ENCODE assay signal across 23 cellular contexts in genomic region chr2:238862701-238863100, GRCh38. TPM values are rescaled to one million over a fixed set of nuclear protein-coding genes. Genes with fewer than 3 reads are reported as not detected.
A peak's percentile ranks its signal among the peaks of the same experiment; 100 is the strongest.
DNase-seq lines count a peak whose midpoint lies in the region; TF ChIP-seq lines count a peak whose summit lies in the region.
"Had no signal": no experiment of that assay in that cellular context is flagged by ENCODE, and none has a peak within 500 bp of the region (broad histone marks: within the 10 kb centered on the region; RNA-seq: fewer than 3 reads in every experiment).

No MANE protein-coding gene starts in this region.

- dilution Hi-C loops in mammary epithelial cell (cut with HindIII; ENCODE audit: low sequenced_read_pairs) = no loop called here

- H3K36me3 ChIP-seq in mammary epithelial cell (ENCODE audit: insufficient read depth, low read length) (no peaks in the 10 kb centered on the region), adipocyte (ENCODE audit: control insufficient read depth, insufficient read depth, low read length, severe bottlenecking) (peaks cover 49% of the 10 kb centered on the region), neural progenitor cell (no peaks in the 10 kb centered on the region), WERI-Rb-1 (no peaks in the 10 kb centered on the region)
- H3K36me3 ChIP-seq in CD8-positive, alpha-beta memory T cell (ENCODE audit: insufficient read depth, low read length) = no peaks in the 10 kb centered on the region
- H3K36me3 ChIP-seq: BLaER1 had no signal

- no peak for DNase-seq in MCF 10A (ENCODE audit: unreplicated experiment)
- no peak for DNase-seq in mammary epithelial cell
- DNase-seq in adipocyte (ENCODE audit: low read depth) = no peak
- no peak for DNase-seq in neural progenitor cell (ENCODE audit: low spot score)
- no peak for DNase-seq in activated naive CD4-positive, alpha-beta T cell (lab: John Stamatoyannopoulos, UW)
- no peak for DNase-seq in CD8-positive, alpha-beta memory T cell
- no peak for DNase-seq in WERI-Rb-1
- DNase-seq in G401 (ENCODE audit: low spot score) = no peak
- DNase-seq: CD4-positive, alpha-beta memory T cell; DMS53; Karpas-422; NCI-H1048; NCI-H1436 treated with DMSO at 0.1 percent for 48 hours; NCI-H2029; NCI-H345; NCI-H526; PC-3 had no signal

- H3K4me3 ChIP-seq in mammary epithelial cell (replicated peaks in 1 of 3; ENCODE audit: insufficient read depth in 1 of 3, low read depth in 2 of 3, low read length in 3 of 3) (no peak overlapping the region), adipocyte (ENCODE audit: low read length) (peak overlapping the region; percentile 59), neural progenitor cell (no peak overlapping the region), WERI-Rb-1 (ENCODE audit: low read depth, low read length) (no peak overlapping the region)
- no peak overlapping the region for H3K4me3 ChIP-seq in CD8-positive, alpha-beta memory T cell (ENCODE audit: low read length)
- H3K4me3 ChIP-seq: BLaER1, MG63, SJSA1 had no signal

- CTCF ChIA-PET in MCF 10A (lab: Yijun Ruan, JAX) (interaction anchor here (1.2 to 1.9 kb wide), 3 partner anchors 15 to 110 kb away, joined by 3 to 5 read pairs (median 3); partner anchors contain the start of gene TWIST2), mammary epithelial cell (lab: Charles Lee; ENCODE audit: low non-redundant PET) (no interaction called here)
- CTCF ChIA-PET in CD8-positive, alpha-beta memory T cell (lab: Charles Lee) = no interaction called here

- H2AFZ ChIP-seq in mammary epithelial cell (ENCODE audit: low read depth, low read length) (no peak overlapping the region), neural progenitor cell (replicated peaks) (no peak overlapping the region)

- no peak for TF ChIP-seq CTCF in MCF 10A (IDR thresholded peaks at IDR 0.05; ENCODE audit: unreplicated experiment)
- TF ChIP-seq CTCF in mammary epithelial cell (conservative IDR thresholded peaks at IDR 0.05 in 1 of 2, IDR thresholded peaks at IDR 0.05 in 1 of 2; ENCODE audit: extremely low read depth in 1 of 2, insufficient read depth in 1 of 2, low read depth in 1 of 2, low read length in 2 of 2) = no peak
- no peak for TF ChIP-seq CTCF in neural progenitor cell (IDR thresholded peaks at IDR 0.05)
- TF ChIP-seq CTCF in WERI-Rb-1 (IDR thresholded peaks at IDR 0.05; ENCODE audit: low read depth, low read length) = no peak

- H3K4me1 ChIP-seq in mammary epithelial cell (ENCODE audit: insufficient read depth, low read length) = peaks cover 31% of the 10 kb centered on the region
- H3K4me1 ChIP-seq in adipocyte (ENCODE audit: control insufficient read depth, insufficient read depth, low read length) = peaks cover 75% of the 10 kb centered on the region
- H3K4me1 ChIP-seq in neural progenitor cell = peaks cover 17% of the 10 kb centered on the region
- H3K4me1 ChIP-seq in CD8-positive, alpha-beta memory T cell (ENCODE audit: insufficient read depth, low read length) = no peaks in the 10 kb centered on the region

- in situ Hi-C loops in mammary epithelial cell (cut with MboI; ENCODE audit: low sequenced_read_pairs in 2 of 2) (no loop called here), G401 (cut with HindIII; ENCODE audit: low sequenced_read_pairs) (no loop called here)

- H3K9me3 Mint-ChIP-seq in MCF 10A (ENCODE audit: unreplicated experiment) = no peaks in the 10 kb centered on the region
- H3K9me3 Mint-ChIP-seq in neural progenitor cell = no peaks in the 10 kb centered on the region
- H3K9me3 Mint-ChIP-seq in CD8-positive, alpha-beta memory T cell = no peaks in the 10 kb centered on the region
- H3K9me3 Mint-ChIP-seq: IgD-negative memory B cell had no signal

- H3F3A ChIP-seq in neural progenitor cell (ENCODE audit: low read depth) = no peaks in the 10 kb centered on the region

- H3K27me3 ChIP-seq in mammary epithelial cell (ENCODE audit: insufficient read depth, low read length) = no peaks in the 10 kb centered on the region
- no peaks in the 10 kb centered on the region for H3K27me3 ChIP-seq in adipocyte (replicated peaks; ENCODE audit: control insufficient read depth, insufficient read depth, low read length)
- H3K27me3 ChIP-seq in neural progenitor cell = peaks cover 11% of the 10 kb centered on the region
- H3K27me3 ChIP-seq in CD8-positive, alpha-beta memory T cell (ENCODE audit: insufficient read depth, low read length, poor library complexity, severe bottlenecking) = no peaks in the 10 kb centered on the region
- peaks cover 99% of the 10 kb centered on the region for H3K27me3 ChIP-seq in WERI-Rb-1 (ENCODE audit: insufficient read depth, low read depth, severe bottlenecking)
- H3K27me3 ChIP-seq: BLaER1, MG63, SJSA1 had no signal

- H3K79me2 ChIP-seq in mammary epithelial cell (ENCODE audit: insufficient read depth, low read length) (peaks cover 64% of the 10 kb centered on the region), neural progenitor cell (ENCODE audit: low read depth) (no peaks in the 10 kb centered on the region)

- peaks cover 16% of the 10 kb centered on the region for H3K36me3 Mint-ChIP-seq in MCF 10A (ENCODE audit: insufficient read depth, unreplicated experiment)
- no peaks in the 10 kb centered on the region for H3K36me3 Mint-ChIP-seq in neural progenitor cell
- H3K36me3 Mint-ChIP-seq in CD8-positive, alpha-beta memory T cell = no peaks in the 10 kb centered on the region
- H3K36me3 Mint-ChIP-seq: CD4-positive, alpha-beta memory T cell; IgD-negative memory B cell had no signal

- no peaks in the 10 kb centered on the region for H3K9me3 ChIP-seq in mammary epithelial cell (replicated peaks; ENCODE audit: insufficient read depth, low read length)
- no peaks in the 10 kb centered on the region for H3K9me3 ChIP-seq in adipocyte (ENCODE audit: control insufficient read depth, low read length)
- H3K9me3 ChIP-seq in neural progenitor cell (ENCODE audit: low read depth) = no peaks in the 10 kb centered on the region
- H3K9me3 ChIP-seq in CD8-positive, alpha-beta memory T cell (ENCODE audit: low read length) = no peaks in the 10 kb centered on the region
- H3K9me3 ChIP-seq in WERI-Rb-1 (ENCODE audit: severe bottlenecking) = no peaks in the 10 kb centered on the region
- H3K9me3 ChIP-seq: MG63, SJSA1 had no signal

- H3K9ac ChIP-seq in mammary epithelial cell (ENCODE audit: insufficient read depth, low read length) (no peak overlapping the region), adipocyte (ENCODE audit: low read length) (peak overlapping the region; percentile 84), neural progenitor cell (no peak overlapping the region)
- H3K9ac ChIP-seq: BLaER1 had no signal

- H3K4me2 ChIP-seq in mammary epithelial cell (ENCODE audit: insufficient read depth, low read depth, low read length) = no peak overlapping the region
- H3K4me2 ChIP-seq in neural progenitor cell = no peak overlapping the region
- H3K4me2 ChIP-seq: BLaER1 had no signal

- no peak overlapping the region for H3K27ac ChIP-seq in mammary epithelial cell (ENCODE audit: insufficient read depth, low read depth, low read length)
- H3K27ac ChIP-seq in neural progenitor cell = no peak overlapping the region
- H3K27ac ChIP-seq in CD8-positive, alpha-beta memory T cell (ENCODE audit: low read depth, low read length) = no peak overlapping the region
- no peak overlapping the region for H3K27ac ChIP-seq in WERI-Rb-1
- H3K27ac ChIP-seq: 22Rv1, BLaER1, HL-60 had no signal

- no peak overlapping the region for H3K4me3 Mint-ChIP-seq in MCF 10A (ENCODE audit: unreplicated experiment)
- H3K4me3 Mint-ChIP-seq in neural progenitor cell = no peak overlapping the region
- no peak overlapping the region for H3K4me3 Mint-ChIP-seq in CD8-positive, alpha-beta memory T cell
- H3K4me3 Mint-ChIP-seq: CD4-positive, alpha-beta memory T cell; IgD-negative memory B cell had no signal

- 98% methylated on average over 5 of the region's 5 CpGs for WGBS in mammary epithelial cell (ENCODE audit: low coverage, missing lambda C conversion rate)

- POLR2A ChIA-PET in MCF 10A (lab: Yijun Ruan, JAX) = interaction anchor here (1.2 to 4.9 kb wide), 2 partner anchors 13 to 48 kb away, joined by 3 to 54 read pairs; partner anchors contain the start of gene TWIST2
- POLR2A ChIA-PET in CD8-positive, alpha-beta memory T cell (lab: Charles Lee) = no interaction called here

- H3K4me1 Mint-ChIP-seq in MCF 10A (ENCODE audit: insufficient read depth, unreplicated experiment) (peaks cover 42% of the 10 kb centered on the region), neural progenitor cell (peaks cover 30% of the 10 kb centered on the region)
- H3K4me1 Mint-ChIP-seq in CD8-positive, alpha-beta memory T cell = no peaks in the 10 kb centered on the region
- H3K4me1 Mint-ChIP-seq: CD4-positive, alpha-beta memory T cell had no signal

- BruUV-seq in MCF 10A (replicated peaks; lab: Mats Ljungman, UMichigan) (no TSS peak), mammary epithelial cell (replicated peaks; lab: Mats Ljungman, UMichigan) (no TSS peak)

- intact Hi-C loops in MCF 10A (cut with micrococcal nuclease) = loop anchor here (5.0 kb wide), 1 partner anchor 85 kb away; no protein-coding TSS in a partner anchor
- intact Hi-C loops in mammary epithelial cell (cut with micrococcal nuclease) = no loop called here

- H3K27me3 Mint-ChIP-seq in MCF 10A (ENCODE audit: insufficient read depth, unreplicated experiment) = no peaks in the 10 kb centered on the region
- peaks cover 7% of the 10 kb centered on the region for H3K27me3 Mint-ChIP-seq in neural progenitor cell (ENCODE audit: insufficient read depth, low read depth)
- H3K27me3 Mint-ChIP-seq in CD8-positive, alpha-beta memory T cell = peaks cover 0 to 31% of the 10 kb centered on the region in 2 donors

- no peaks in the 10 kb centered on the region for H4K20me1 ChIP-seq in mammary epithelial cell (ENCODE audit: insufficient read depth, low read length)
- H4K20me1 ChIP-seq in neural progenitor cell (ENCODE audit: low read depth) = no peaks in the 10 kb centered on the region
- H4K20me1 ChIP-seq: BLaER1 had no signal

- H3K27ac Mint-ChIP-seq in MCF 10A (ENCODE audit: low read depth, unreplicated experiment) (peak overlapping the region; percentile 95), neural progenitor cell (peak overlapping the region; percentile 28)
- H3K27ac Mint-ChIP-seq in CD8-positive, alpha-beta memory T cell = no peak overlapping the region
- H3K27ac Mint-ChIP-seq: CD4-positive, alpha-beta memory T cell; IgD-negative memory B cell had no signal

RNA-seq across cellular contexts. Expression of gene TWIST2, which starts 14.8 kb away (rescaled TPM):
- 30.2 and 31.6 TPM in 2 replicates for total RNA-seq in MCF 10A (2022)
- 10 to 100 TPM in 1 of 2 donors, under 1 TPM in 1; 0.83 to 17.6 TPM for total RNA-seq in mammary epithelial cell
- polyA plus RNA-seq in mammary epithelial cell = 23.2 TPM
- 2.3 TPM for polyA minus RNA-seq in mammary epithelial cell
- total RNA-seq in neural progenitor cell (ENCODE audit: low replicate concordance) = 0.51 and 1.7 TPM in 2 replicates
- total RNA-seq in CD8-positive, alpha-beta memory T cell = not detected
- polyA plus RNA-seq in CD8-positive, alpha-beta memory T cell = not detected
- 17.1 and 33.3 TPM in 2 replicates for total RNA-seq in G401 (2014; rRNA removed; shearing (Covaris generic))
- total RNA-seq: CD4-positive, alpha-beta memory T cell had no signal
- polyA plus RNA-seq: CD4-positive, alpha-beta memory T cell; IgD-negative memory B cell had no signal

Comparison
In these comparisons a context has a peak if more than half of its experiments do, and no peak if none do; other contexts are left out.
1. H3K27ac Mint-ChIP-seq: peak in MCF 10A (single experiment) and neural progenitor cell (single experiment); none in CD8-positive, alpha-beta memory T cell (0 of 8).